In the genomic region with DNA sequence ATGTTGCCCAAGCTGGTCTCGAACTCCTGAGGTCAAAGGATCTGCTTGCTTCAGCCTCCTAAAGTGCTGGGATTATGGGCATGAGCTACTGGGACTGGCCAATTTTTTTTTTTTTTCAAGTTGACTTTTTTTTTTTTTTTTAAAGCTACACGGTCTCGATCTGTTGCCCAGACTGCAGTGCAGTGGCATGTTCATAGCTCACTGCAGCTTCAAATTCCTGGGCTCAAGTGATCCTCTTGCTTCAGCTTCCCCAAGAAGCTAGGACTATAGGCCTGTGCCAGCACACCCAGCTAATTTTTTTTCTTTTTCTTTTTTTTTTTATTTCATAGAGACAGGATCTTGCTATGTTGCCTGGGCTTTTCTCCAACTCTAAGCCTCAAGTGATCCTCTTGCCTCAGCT, we compare ENCODE assay signal across 2 cellular contexts.
TF ChIP-seq lines count a peak whose summit lies in the region.

No MANE protein-coding gene starts in this region.

TF ChIP-seq in SK-N-SH treated with all-trans-retinoic acid at 6 μM for 48 hours, 23 proteins besides CTCF, POLR2A, EP300 and RAD21 (continued from another document):
- TF ChIP-seq, protein P1, sequence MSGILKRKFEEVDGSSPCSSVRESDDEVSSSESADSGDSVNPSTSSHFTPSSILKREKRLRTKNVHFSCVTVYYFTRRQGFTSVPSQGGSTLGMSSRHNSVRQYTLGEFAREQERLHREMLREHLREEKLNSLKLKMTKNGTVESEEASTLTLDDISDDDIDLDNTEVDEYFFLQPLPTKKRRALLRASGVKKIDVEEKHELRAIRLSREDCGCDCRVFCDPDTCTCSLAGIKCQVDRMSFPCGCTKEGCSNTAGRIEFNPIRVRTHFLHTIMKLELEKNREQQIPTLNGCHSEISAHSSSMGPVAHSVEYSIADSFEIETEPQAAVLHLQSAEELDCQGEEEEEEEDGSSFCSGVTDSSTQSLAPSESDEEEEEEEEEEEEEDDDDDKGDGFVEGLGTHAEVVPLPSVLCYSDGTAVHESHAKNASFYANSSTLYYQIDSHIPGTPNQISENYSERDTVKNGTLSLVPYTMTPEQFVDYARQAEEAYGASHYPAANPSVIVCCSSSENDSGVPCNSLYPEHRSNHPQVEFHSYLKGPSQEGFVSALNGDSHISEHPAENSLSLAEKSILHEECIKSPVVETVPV (CRISPR knock-in tag; IDR thresholded peaks at IDR 0.05): no peak
- TF ChIP-seq, protein P2, sequence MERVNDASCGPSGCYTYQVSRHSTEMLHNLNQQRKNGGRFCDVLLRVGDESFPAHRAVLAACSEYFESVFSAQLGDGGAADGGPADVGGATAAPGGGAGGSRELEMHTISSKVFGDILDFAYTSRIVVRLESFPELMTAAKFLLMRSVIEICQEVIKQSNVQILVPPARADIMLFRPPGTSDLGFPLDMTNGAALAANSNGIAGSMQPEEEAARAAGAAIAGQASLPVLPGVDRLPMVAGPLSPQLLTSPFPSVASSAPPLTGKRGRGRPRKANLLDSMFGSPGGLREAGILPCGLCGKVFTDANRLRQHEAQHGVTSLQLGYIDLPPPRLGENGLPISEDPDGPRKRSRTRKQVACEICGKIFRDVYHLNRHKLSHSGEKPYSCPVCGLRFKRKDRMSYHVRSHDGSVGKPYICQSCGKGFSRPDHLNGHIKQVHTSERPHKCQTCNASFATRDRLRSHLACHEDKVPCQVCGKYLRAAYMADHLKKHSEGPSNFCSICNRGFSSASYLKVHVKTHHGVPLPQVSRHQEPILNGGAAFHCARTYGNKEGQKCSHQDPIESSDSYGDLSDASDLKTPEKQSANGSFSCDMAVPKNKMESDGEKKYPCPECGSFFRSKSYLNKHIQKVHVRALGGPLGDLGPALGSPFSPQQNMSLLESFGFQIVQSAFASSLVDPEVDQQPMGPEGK (CRISPR knock-in tag; IDR thresholded peaks at IDR 0.05; ENCODE audit: borderline replicate concordance): no peak
- no peak for TF ChIP-seq ISL1 (CRISPR knock-in tag; IDR thresholded peaks at IDR 0.05)
TF ChIP-seq in SK-N-SH treated with all-trans-retinoic acid at 6 μM for 48 hours: peak in this region for 0.

TF ChIP-seq in SK-N-SH, 30 proteins besides CTCF, POLR2A, EP300 and RAD21 (continued from another document):
- TF ChIP-seq, protein P3, sequence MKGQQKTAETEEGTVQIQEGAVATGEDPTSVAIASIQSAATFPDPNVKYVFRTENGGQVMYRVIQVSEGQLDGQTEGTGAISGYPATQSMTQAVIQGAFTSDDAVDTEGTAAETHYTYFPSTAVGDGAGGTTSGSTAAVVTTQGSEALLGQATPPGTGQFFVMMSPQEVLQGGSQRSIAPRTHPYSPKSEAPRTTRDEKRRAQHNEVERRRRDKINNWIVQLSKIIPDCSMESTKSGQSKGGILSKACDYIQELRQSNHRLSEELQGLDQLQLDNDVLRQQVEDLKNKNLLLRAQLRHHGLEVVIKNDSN (IDR thresholded peaks at IDR 0.05; ENCODE audit: borderline replicate concordance, low read depth): no peak
- TF ChIP-seq MXI1 (IDR thresholded peaks at IDR 0.05; ENCODE audit: low read depth, low read length) (no peak), FOXJ3 (CRISPR knock-in tag; IDR thresholded peaks at IDR 0.05) (no peak), TAF1 (IDR thresholded peaks at IDR 0.05; ENCODE audit: borderline replicate concordance, low read depth, low read length) (no peak)
- TF ChIP-seq, protein P4, sequence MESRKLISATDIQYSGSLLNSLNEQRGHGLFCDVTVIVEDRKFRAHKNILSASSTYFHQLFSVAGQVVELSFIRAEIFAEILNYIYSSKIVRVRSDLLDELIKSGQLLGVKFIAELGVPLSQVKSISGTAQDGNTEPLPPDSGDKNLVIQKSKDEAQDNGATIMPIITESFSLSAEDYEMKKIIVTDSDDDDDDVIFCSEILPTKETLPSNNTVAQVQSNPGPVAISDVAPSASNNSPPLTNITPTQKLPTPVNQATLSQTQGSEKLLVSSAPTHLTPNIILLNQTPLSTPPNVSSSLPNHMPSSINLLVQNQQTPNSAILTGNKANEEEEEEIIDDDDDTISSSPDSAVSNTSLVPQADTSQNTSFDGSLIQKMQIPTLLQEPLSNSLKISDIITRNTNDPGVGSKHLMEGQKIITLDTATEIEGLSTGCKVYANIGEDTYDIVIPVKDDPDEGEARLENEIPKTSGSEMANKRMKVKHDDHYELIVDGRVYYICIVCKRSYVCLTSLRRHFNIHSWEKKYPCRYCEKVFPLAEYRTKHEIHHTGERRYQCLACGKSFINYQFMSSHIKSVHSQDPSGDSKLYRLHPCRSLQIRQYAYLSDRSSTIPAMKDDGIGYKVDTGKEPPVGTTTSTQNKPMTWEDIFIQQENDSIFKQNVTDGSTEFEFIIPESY (IDR thresholded peaks at IDR 0.05; ENCODE audit: borderline replicate concordance, low read depth): no peak
TF ChIP-seq in SK-N-SH: peak in this region for 0.
